Comparison of ENCODE assay signal across 10 cellular contexts in genomic region chr11:2390871-2391662, GRCh38.
DNase-seq lines count a peak whose midpoint lies in the region; ATAC-seq and TF ChIP-seq lines count a peak whose summit lies in the region.
"Had no signal": no experiment of that assay in that cellular context is flagged by ENCODE, and none has a peak within 500 bp of the region (broad histone marks: within the 10 kb centered on the region; RNA-seq: fewer than 3 reads in every experiment).

No MANE protein-coding gene starts in this region.

- ATAC-seq in HG03045 (IDR thresholded peaks at IDR 0.05; ENCODE audit: unreplicated experiment) (no peak), GM19351 (IDR thresholded peaks at IDR 0.05; ENCODE audit: unreplicated experiment) (no peak)

- H3K9me3 ChIP-seq in muscle layer of colon (ENCODE audit: low read length) = no peaks in the 10 kb centered on the region

- no peak for TF ChIP-seq POLR2A in NB4 (IDR thresholded peaks at IDR 0.05; ENCODE audit: extremely low read depth, insufficient read length)

- peak; percentile 46 for DNase-seq in AG09319 (ENCODE audit: extremely low read depth, low read depth)
- peak; percentile 30 for DNase-seq in NB4 (ENCODE audit: low read depth)
- DNase-seq in coronary artery (ENCODE audit: low spot score) = no peak
- no peak for DNase-seq in stimulated activated CD4-positive, alpha-beta T cell treated with anti-CD3 and anti-CD28 coated beads, Interleukin-12 subunit alpha, Interleukin-12 subunit beta, amount 100 ng/mL, for 4 hours
- DNase-seq in Ammon's horn (ENCODE audit: low spot score) = no peak
- DNase-seq: glutamatergic neuron had no signal

- peak overlapping the region; percentile 33 for H3K9ac ChIP-seq in muscle layer of colon (ENCODE audit: low read length)

- H3K4me3 ChIP-seq in NB4 (ENCODE audit: low read depth, low read length) (no peak overlapping the region), coronary artery (peak overlapping the region; percentile 37), muscle layer of colon (ENCODE audit: low read depth in 1 of 2, low read length in 2 of 2) (no peak overlapping the region)

- H3K27ac ChIP-seq in coronary artery (peak overlapping the region; percentile 52 to 81), muscle layer of colon (ENCODE audit: low read depth, low read length) (peak overlapping the region; percentile 97)
- H3K27ac ChIP-seq: VCaP had no signal

- no peaks in the 10 kb centered on the region for H3K27me3 ChIP-seq in muscle layer of colon (ENCODE audit: control insufficient read depth in 1 of 2, insufficient read depth in 2 of 2, low read length in 2 of 2)

- H3K4me1 ChIP-seq in muscle layer of colon (ENCODE audit: insufficient read depth, low read length) = peaks cover 64% of the 10 kb centered on the region

- TF ChIP-seq CTCF in AG09319 (IDR thresholded peaks at IDR 0.05; ENCODE audit: low read depth, low read length) = no peak; the same call in none of the 2 replicates
- no peak for TF ChIP-seq CTCF in NB4 (IDR thresholded peaks at IDR 0.05; ENCODE audit: low read depth, low read length)
- TF ChIP-seq CTCF in coronary artery (IDR thresholded peaks at IDR 0.05) = no peak

- peaks cover 26% of the 10 kb centered on the region for H3K36me3 ChIP-seq in muscle layer of colon (ENCODE audit: insufficient read depth, low read length)

Comparison
In these comparisons a context has a peak if more than half of its experiments do, and no peak if none do; other contexts are left out.
1. DNase-seq: peak in AG09319 (single experiment) and NB4 (single experiment); none in coronary artery (single experiment), stimulated activated CD4-positive, alpha-beta T cell treated with anti-CD3 and anti-CD28 coated beads, Interleukin-12 subunit alpha, Interleukin-12 subunit beta, amount 100 ng/mL, for 4 hours (single experiment) and Ammon's horn (single experiment).